Comparison of ENCODE assay signal across 32 cellular contexts in the genomic region with DNA sequence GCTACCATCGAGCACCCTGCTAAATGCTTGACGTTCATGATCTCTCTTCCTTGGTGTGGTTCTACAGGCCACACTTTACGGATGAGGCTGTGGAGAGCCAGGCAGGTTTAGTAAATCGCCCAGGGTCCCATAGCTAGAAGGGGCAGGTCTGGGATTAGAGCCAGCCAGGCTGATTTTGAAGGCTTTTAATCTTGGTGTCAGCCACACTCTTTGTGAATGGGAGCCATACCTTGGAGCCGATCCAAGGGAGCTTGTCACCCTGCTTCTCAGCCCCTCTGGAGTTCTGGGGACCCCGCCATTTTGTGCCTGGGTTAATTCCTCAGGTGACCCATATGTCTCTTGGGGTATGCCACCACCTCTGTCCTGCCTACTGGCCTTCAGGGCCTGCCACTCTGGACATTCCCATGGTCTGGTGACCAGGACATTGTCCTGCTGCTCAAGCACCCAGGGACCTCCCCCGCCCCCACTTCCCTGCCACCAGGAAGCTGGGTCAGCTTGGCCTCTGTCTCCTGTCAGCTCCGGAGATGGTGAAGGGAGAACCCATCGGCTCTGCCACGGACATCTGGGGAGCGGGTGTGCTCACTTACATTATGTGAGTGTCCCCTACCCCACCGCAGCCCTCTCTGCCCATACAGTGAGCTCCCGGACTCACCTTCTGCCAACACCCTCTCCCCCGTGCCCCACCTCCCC. TPM values are rescaled to one million over a fixed set of nuclear protein-coding genes. Genes with fewer than 3 reads are reported as not detected.
"Had no signal": no experiment of that assay in that cellular context is flagged by ENCODE, and none has a peak within 500 bp of the region (broad histone marks: within the 10 kb centered on the region; RNA-seq: fewer than 3 reads in every experiment).

No MANE protein-coding gene starts in this region.

- H3K4me3 Mint-ChIP-seq: activated CD8-positive, alpha-beta T cell treated with anti-CD3 and anti-CD28 coated beads, Interleukin-2, amount 10 ng/mL, durations not matched to agents 7 days and 5 days; activated naive CD8-positive, alpha-beta T cell treated with anti-CD3 and anti-CD28 coated beads, Interleukin-2, amount 10 ng/mL, durations not matched to agents 7 days and 5 days; central memory CD8-positive, alpha-beta T cell; T-helper 2 cell treated with Interferon-gamma antibody and Interleukin-4, amounts not matched to agents 5 μg/mL and 100 μg/mL, for 36 hours had no signal

- H3K4me1 ChIP-seq: breast epithelium had no signal

- H3K9me3 Mint-ChIP-seq: activated naive CD8-positive, alpha-beta T cell treated with anti-CD3 and anti-CD28 coated beads, Interleukin-2, amount 10 ng/mL, durations not matched to agents 7 days and 5 days; central memory CD8-positive, alpha-beta T cell; T-helper 2 cell treated with Interferon-gamma antibody and Interleukin-4, amounts not matched to agents 5 μg/mL and 100 μg/mL, for 36 hours had no signal

- H3K27ac Mint-ChIP-seq: activated CD8-positive, alpha-beta T cell treated with anti-CD3 and anti-CD28 coated beads, Interleukin-2, amount 10 ng/mL, durations not matched to agents 7 days and 5 days; activated naive CD8-positive, alpha-beta T cell treated with anti-CD3 and anti-CD28 coated beads, Interleukin-2, amount 10 ng/mL, durations not matched to agents 7 days and 5 days; T-helper 2 cell treated with Interferon-gamma antibody and Interleukin-4, amounts not matched to agents 5 μg/mL and 100 μg/mL, for 36 hours had no signal

- H3K36me3 Mint-ChIP-seq: activated naive CD8-positive, alpha-beta T cell treated with anti-CD3 and anti-CD28 coated beads, Interleukin-2, amount 10 ng/mL, durations not matched to agents 7 days and 5 days had no signal

- H3K27me3 ChIP-seq: MG63 had no signal

- H3K4me3 ChIP-seq: adrenal gland, breast epithelium, MG63, SJSA1 had no signal

- H3K9me3 ChIP-seq: adrenal gland, breast epithelium, MG63, SJSA1 had no signal

- H3K36me3 ChIP-seq: adrenal gland, breast epithelium, MG63, SJSA1 had no signal

- DNase-seq: activated CD4-positive, alpha-beta T cell treated with anti-CD3 and anti-CD28 coated beads for 4 hours; activated CD4-positive, alpha-beta T cell treated with anti-CD3 and anti-CD28 coated beads, Interleukin-2, amount 50 U/mL, for 4 hours; activated CD8-positive, alpha-beta memory T cell treated with anti-CD3 and anti-CD28 coated beads, Interleukin-2, amount 50 U/mL, for 48 hours; activated CD8-positive, alpha-beta T cell treated with anti-CD3 and anti-CD28 coated beads, Interleukin-2, amount 10 ng/mL, durations not matched to agents 7 days and 5 days; activated naive CD4-positive, alpha-beta T cell treated with anti-CD3 and anti-CD28 coated beads, Interleukin-2, amount 50 U/mL, for 16 hours; activated naive CD8-positive, alpha-beta T cell treated with anti-CD3 and anti-CD28 coated beads, Interleukin-2, amount 10 ng/mL, durations not matched to agents 7 days and 5 days; activated T-cell treated with anti-CD3 and anti-CD28 coated beads, Interleukin-2, amount 50 U/mL, for 1 hour; adrenal gland; anterior cingulate cortex; MG63; MV-4-11; NCI-H1092 treated with DMSO at 0.1 percent for 48 hours; NCI-H1417 treated with DMSO at 0.1 percent for 48 hours; NCI-H1694; NCI-H2029; NCI-H2107; NCI-H2171 treated with DMSO at 0.1 percent for 48 hours; NCI-H226; NCI-H526; NCI-H774; NK-92 treated with Interleukin-12 subunit alpha and Interleukin-12 subunit beta, amount 100 ng/mL, for 24 hours; OCI-M1; RPMI8226; SW 1271 had no signal

- H3K27ac ChIP-seq: adrenal gland, breast epithelium, SJSA1 had no signal

- ATAC-seq: activated CD4-positive, CD25-positive, alpha-beta regulatory T cell treated with anti-CD3 and anti-CD28 coated beads, Interleukin-2, amount 50 U/mL, for 24 hours; activated CD8-positive, alpha-beta T cell treated with anti-CD3 and anti-CD28 coated beads, Interleukin-2, amount 10 ng/mL, durations not matched to agents 7 days and 5 days; Panc1; SK-N-SH treated with all-trans-retinoic acid at 6 μM for 48 hours had no signal

RNA-seq across cellular contexts. Expression of a gene that starts 22.9 kb away (rescaled TPM):
- total RNA-seq: activated CD8-positive, alpha-beta T cell treated with anti-CD3 and anti-CD28 coated beads, Interleukin-2, amount 10 ng/mL, durations not matched to agents 7 days and 5 days; SJSA1; T-helper 1 cell treated with Interleukin-12 subunit alpha and Interleukin-12 subunit beta and Interleukin-4 antibody, amounts not matched to agents 30 ng/mL and 1 ng/mL, for 36 hours had no signal
